1 cellular context compared by ENCODE assay signal in the genomic region with DNA sequence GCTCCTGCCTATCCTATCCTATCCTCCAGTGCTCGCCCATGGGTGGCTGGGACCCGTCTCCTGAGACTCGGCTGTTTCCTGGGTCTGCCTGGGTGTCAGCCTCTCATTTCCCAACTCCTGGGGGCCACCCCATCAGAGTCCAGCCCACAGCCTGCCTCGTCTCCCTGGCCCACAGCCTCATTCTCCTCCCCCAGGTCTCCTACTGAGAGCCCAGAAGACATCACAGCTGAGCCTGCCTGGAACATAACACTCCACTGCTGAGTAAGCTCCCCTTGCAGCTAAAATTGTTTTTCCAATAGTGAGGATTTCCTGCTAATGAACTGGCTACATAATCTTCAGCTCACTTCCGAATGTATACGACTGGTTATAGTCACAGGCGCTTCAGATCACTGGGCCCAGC.
TF ChIP-seq lines count a peak whose summit lies in the region.

No MANE protein-coding gene starts in this region.

TF ChIP-seq in IMR-90, 13 proteins besides CTCF, POLR2A, EP300 and RAD21:
- TF ChIP-seq BHLHE40 (IDR thresholded peaks at IDR 0.05; ENCODE audit: low read depth, low read length) (no peak), RFX5 (IDR thresholded peaks at IDR 0.05; ENCODE audit: low read depth, low read length) (no peak), FOS (IDR thresholded peaks at IDR 0.05; ENCODE audit: low read depth, low read length) (no peak), MXI1 (IDR thresholded peaks at IDR 0.05; ENCODE audit: borderline replicate concordance, low read depth, low read length) (no peak), CEBPB (IDR thresholded peaks at IDR 0.05; ENCODE audit: low read depth, low read length) (no peak), SMC3 (IDR thresholded peaks at IDR 0.05; ENCODE audit: low read depth, low read length) (no peak)
- TF ChIP-seq, protein P1, sequence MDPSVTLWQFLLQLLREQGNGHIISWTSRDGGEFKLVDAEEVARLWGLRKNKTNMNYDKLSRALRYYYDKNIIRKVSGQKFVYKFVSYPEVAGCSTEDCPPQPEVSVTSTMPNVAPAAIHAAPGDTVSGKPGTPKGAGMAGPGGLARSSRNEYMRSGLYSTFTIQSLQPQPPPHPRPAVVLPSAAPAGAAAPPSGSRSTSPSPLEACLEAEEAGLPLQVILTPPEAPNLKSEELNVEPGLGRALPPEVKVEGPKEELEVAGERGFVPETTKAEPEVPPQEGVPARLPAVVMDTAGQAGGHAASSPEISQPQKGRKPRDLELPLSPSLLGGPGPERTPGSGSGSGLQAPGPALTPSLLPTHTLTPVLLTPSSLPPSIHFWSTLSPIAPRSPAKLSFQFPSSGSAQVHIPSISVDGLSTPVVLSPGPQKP (IDR thresholded peaks at IDR 0.05; ENCODE audit: borderline replicate concordance, low read depth, low read length) = no peak
